In the genomic region with DNA sequence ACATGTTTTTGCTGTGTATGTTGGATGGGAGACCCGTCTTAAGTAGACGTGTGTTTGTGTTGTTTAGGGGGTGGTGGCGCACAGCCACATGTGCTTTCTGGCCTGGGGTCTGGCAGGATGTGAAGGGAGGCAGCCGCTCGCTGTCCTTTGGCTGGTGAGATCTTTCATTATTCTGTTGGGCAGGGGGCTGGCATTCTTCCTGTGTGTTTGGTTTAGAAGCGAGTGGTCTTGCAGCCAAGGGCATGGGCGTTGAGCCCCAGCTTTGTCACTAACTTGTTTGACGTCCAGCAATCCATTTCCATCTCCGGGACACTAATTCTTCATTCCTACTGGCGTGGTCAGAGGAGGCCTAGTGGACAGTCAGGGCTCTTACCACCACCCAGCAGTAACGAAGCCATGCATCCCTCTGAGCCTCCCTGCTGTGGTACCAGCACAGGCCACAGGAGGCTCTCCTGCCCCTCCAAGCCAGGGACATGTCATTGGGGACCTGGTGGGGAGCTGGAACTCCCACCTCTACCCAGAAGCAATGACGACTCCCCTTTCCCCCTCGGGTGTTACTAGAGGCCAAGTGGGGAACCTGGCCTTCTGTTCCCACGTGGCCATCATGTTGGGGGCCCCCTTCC, we compare ENCODE assay signal across 2 cellular contexts.
TF ChIP-seq lines count a peak whose summit lies in the region.

No MANE protein-coding gene starts in this region.

TF ChIP-seq in HEK293, 187 proteins besides CTCF, POLR2A, EP300 and RAD21 (continued from another document):
- TF ChIP-seq, protein P1, sequence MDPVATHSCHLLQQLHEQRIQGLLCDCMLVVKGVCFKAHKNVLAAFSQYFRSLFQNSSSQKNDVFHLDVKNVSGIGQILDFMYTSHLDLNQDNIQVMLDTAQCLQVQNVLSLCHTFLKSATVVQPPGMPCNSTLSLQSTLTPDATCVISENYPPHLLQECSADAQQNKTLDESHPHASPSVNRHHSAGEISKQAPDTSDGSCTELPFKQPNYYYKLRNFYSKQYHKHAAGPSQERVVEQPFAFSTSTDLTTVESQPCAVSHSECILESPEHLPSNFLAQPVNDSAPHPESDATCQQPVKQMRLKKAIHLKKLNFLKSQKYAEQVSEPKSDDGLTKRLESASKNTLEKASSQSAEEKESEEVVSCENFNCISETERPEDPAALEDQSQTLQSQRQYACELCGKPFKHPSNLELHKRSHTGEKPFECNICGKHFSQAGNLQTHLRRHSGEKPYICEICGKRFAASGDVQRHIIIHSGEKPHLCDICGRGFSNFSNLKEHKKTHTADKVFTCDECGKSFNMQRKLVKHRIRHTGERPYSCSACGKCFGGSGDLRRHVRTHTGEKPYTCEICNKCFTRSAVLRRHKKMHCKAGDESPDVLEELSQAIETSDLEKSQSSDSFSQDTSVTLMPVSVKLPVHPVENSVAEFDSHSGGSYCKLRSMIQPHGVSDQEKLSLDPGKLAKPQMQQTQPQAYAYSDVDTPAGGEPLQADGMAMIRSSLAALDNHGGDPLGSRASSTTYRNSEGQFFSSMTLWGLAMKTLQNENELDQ (tag by site-specific recombination; IDR thresholded peaks at IDR 0.05; ENCODE audit: low read depth), result no peak

TF ChIP-seq in HepG2, 621 proteins besides CTCF, POLR2A, EP300 and RAD21 (continued from another document):
- TF ChIP-seq, protein P2, sequence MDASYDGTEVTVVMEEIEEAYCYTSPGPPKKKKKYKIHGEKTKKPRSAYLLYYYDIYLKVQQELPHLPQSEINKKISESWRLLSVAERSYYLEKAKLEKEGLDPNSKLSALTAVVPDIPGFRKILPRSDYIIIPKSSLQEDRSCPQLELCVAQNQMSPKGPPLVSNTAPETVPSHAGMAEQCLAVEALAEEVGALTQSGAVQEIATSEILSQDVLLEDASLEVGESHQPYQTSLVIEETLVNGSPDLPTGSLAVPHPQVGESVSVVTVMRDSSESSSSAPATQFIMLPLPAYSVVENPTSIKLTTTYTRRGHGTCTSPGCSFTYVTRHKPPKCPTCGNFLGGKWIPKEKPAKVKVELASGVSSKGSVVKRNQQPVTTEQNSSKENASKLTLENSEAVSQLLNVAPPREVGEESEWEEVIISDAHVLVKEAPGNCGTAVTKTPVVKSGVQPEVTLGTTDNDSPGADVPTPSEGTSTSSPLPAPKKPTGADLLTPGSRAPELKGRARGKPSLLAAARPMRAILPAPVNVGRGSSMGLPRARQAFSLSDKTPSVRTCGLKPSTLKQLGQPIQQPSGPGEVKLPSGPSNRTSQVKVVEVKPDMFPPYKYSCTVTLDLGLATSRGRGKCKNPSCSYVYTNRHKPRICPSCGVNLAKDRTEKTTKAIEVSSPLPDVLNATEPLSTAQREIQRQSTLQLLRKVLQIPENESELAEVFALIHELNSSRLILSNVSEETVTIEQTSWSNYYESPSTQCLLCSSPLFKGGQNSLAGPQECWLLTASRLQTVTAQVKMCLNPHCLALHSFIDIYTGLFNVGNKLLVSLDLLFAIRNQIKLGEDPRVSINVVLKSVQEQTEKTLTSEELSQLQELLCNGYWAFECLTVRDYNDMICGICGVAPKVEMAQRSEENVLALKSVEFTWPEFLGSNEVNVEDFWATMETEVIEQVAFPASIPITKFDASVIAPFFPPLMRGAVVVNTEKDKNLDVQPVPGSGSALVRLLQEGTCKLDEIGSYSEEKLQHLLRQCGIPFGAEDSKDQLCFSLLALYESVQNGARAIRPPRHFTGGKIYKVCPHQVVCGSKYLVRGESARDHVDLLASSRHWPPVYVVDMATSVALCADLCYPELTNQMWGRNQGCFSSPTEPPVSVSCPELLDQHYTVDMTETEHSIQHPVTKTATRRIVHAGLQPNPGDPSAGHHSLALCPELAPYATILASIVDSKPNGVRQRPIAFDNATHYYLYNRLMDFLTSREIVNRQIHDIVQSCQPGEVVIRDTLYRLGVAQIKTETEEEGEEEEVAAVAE (CRISPR knock-in tag; IDR thresholded peaks at IDR 0.05; ENCODE audit: borderline replicate concordance), result no peak
- TF ChIP-seq GTF2F1 (IDR thresholded peaks at IDR 0.05; ENCODE audit: low read length), result no peak
- peak; percentile 40 for TF ChIP-seq STAG1 (CRISPR knock-in tag; IDR thresholded peaks at IDR 0.05)
TF ChIP-seq in HepG2: peak in this region for 1.
